Comparison of ENCODE assay signal across 1 cellular context in the genomic region with DNA sequence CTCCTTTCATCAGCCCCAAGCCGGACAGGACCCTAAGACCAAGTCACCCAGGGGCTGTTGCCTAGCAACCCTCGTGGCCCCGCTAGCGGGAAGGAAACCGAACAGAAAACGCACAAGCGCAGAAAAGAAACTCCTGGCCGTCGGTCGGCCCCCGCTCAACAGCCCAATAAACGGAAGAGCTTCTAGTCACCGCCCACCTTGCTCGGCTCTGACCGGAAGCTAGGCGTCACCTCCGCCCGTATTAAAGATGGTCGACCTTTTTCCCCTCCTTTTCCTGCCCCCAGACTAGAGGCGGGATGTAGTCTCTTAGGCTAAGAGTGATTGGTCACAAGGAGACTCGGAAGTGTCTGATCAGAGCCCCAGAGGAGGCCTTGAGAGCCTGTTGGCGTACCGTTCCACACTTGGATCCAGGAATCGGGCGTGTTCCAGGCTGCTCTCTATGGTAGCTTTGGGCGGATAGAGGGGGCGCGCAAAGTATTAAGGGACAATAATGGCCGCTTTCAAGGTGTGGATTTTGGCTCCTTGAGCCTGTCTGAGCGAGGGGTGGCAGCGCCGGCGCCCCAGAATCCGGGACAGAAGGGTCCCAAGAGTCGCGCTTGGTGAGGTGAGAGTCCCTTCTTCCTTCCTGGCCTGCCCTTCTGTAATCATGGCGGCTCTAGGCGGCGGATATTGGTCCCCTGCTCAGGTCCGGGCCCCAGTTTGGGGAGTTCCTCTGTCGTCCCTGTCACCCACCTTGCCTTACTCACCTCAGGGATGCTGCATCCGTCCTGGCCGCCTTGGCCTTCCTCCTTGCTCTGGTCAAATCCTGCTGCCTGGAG.
TF ChIP-seq lines count a peak whose summit lies in the region.

A gene (plus strand): TSS at position 400 of the 818 bp plus-strand sequence. CDS start 2,311 bp downstream, outside the sequence.
A gene (minus strand): TSS at position 173 of the 818 bp plus-strand sequence. CDS start 2,871 bp downstream, outside the sequence.

TF ChIP-seq in HepG2, 621 proteins besides CTCF, POLR2A, EP300 and RAD21 (continued from another document and continues in another):
- TF ChIP-seq, protein P1, sequence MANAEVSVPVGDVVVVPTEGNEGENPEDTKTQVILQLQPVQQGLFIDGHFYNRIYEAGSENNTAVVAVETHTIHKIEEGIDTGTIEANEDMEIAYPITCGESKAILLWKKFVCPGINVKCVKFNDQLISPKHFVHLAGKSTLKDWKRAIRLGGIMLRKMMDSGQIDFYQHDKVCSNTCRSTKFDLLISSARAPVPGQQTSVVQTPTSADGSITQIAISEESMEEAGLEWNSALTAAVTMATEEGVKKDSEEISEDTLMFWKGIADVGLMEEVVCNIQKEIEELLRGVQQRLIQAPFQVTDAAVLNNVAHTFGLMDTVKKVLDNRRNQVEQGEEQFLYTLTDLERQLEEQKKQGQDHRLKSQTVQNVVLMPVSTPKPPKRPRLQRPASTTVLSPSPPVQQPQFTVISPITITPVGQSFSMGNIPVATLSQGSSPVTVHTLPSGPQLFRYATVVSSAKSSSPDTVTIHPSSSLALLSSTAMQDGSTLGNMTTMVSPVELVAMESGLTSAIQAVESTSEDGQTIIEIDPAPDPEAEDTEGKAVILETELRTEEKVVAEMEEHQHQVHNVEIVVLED (CRISPR knock-in tag; IDR thresholded peaks at IDR 0.05; ENCODE audit: borderline replicate concordance) = peak; percentile 86
- no peak for TF ChIP-seq SRSF9 (IDR thresholded peaks at IDR 0.05; ENCODE audit: borderline replicate concordance, insufficient read depth, low read depth, low read length, poor library complexity, severe bottlenecking)
- TF ChIP-seq ZFP1 (CRISPR knock-in tag; IDR thresholded peaks at IDR 0.05) = 0 out of 2 replicates have a peak, but pooled peaks have one; percentile 25
- peak; percentile 88 for TF ChIP-seq ZNF816 (CRISPR knock-in tag; IDR thresholded peaks at IDR 0.05; ENCODE audit: borderline replicate concordance)
- TF ChIP-seq ZNF296 (CRISPR knock-in tag; conservative IDR thresholded peaks at IDR 0.05) = 0 out of 2 replicates have a peak, but pooled peaks have one; percentile 51
- TF ChIP-seq SSRP1 (CRISPR knock-in tag; IDR thresholded peaks at IDR 0.05) = no peak
- TF ChIP-seq, protein P2, sequence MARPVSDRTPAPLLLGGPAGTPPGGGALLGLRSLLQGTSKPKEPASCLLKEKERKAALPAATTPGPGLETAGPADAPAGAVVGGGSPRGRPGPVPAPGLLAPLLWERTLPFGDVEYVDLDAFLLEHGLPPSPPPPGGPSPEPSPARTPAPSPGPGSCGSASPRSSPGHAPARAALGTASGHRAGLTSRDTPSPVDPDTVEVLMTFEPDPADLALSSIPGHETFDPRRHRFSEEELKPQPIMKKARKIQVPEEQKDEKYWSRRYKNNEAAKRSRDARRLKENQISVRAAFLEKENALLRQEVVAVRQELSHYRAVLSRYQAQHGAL (CRISPR knock-in tag; IDR thresholded peaks at IDR 0.05; ENCODE audit: not compliant biosample characterization) = no peak
- TF ChIP-seq LCORL (IDR thresholded peaks at IDR 0.05) = no peak
- TF ChIP-seq LCORL (CRISPR knock-in tag; IDR thresholded peaks at IDR 0.05) = no peak; the same call in 1 of the 2 replicates
- no peak for TF ChIP-seq ZNF496 (CRISPR knock-in tag; IDR thresholded peaks at IDR 0.05; ENCODE audit: insufficient replicate concordance)
- peak; percentile 73; the same call in 1 of the 2 replicates for TF ChIP-seq SALL2 (CRISPR knock-in tag; IDR thresholded peaks at IDR 0.05)
- TF ChIP-seq SKI (IDR thresholded peaks at IDR 0.05; ENCODE audit: partially characterized antibody) = peak; percentile 55
- TF ChIP-seq KDM2A (CRISPR knock-in tag; IDR thresholded peaks at IDR 0.05; ENCODE audit: borderline replicate concordance, low read depth) = peak; percentile 85
- TF ChIP-seq ZNF451 (CRISPR knock-in tag; IDR thresholded peaks at IDR 0.05) = no peak
- TF ChIP-seq BCL6 (CRISPR knock-in tag; IDR thresholded peaks at IDR 0.05) = no peak
- TF ChIP-seq ZNF614 (CRISPR knock-in tag; IDR thresholded peaks at IDR 0.05; ENCODE audit: borderline replicate concordance) = no peak
- TF ChIP-seq, protein P3, sequence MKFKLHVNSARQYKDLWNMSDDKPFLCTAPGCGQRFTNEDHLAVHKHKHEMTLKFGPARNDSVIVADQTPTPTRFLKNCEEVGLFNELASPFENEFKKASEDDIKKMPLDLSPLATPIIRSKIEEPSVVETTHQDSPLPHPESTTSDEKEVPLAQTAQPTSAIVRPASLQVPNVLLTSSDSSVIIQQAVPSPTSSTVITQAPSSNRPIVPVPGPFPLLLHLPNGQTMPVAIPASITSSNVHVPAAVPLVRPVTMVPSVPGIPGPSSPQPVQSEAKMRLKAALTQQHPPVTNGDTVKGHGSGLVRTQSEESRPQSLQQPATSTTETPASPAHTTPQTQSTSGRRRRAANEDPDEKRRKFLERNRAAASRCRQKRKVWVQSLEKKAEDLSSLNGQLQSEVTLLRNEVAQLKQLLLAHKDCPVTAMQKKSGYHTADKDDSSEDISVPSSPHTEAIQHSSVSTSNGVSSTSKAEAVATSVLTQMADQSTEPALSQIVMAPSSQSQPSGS (CRISPR knock-in tag; IDR thresholded peaks at IDR 0.05) = no peak; the same call in 1 of the 2 replicates
- TF ChIP-seq, protein P4, sequence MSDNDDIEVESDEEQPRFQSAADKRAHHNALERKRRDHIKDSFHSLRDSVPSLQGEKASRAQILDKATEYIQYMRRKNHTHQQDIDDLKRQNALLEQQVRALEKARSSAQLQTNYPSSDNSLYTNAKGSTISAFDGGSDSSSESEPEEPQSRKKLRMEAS (IDR thresholded peaks at IDR 0.05) = no peak; the same call in 1 of the 2 replicates
- TF ChIP-seq, protein P5, sequence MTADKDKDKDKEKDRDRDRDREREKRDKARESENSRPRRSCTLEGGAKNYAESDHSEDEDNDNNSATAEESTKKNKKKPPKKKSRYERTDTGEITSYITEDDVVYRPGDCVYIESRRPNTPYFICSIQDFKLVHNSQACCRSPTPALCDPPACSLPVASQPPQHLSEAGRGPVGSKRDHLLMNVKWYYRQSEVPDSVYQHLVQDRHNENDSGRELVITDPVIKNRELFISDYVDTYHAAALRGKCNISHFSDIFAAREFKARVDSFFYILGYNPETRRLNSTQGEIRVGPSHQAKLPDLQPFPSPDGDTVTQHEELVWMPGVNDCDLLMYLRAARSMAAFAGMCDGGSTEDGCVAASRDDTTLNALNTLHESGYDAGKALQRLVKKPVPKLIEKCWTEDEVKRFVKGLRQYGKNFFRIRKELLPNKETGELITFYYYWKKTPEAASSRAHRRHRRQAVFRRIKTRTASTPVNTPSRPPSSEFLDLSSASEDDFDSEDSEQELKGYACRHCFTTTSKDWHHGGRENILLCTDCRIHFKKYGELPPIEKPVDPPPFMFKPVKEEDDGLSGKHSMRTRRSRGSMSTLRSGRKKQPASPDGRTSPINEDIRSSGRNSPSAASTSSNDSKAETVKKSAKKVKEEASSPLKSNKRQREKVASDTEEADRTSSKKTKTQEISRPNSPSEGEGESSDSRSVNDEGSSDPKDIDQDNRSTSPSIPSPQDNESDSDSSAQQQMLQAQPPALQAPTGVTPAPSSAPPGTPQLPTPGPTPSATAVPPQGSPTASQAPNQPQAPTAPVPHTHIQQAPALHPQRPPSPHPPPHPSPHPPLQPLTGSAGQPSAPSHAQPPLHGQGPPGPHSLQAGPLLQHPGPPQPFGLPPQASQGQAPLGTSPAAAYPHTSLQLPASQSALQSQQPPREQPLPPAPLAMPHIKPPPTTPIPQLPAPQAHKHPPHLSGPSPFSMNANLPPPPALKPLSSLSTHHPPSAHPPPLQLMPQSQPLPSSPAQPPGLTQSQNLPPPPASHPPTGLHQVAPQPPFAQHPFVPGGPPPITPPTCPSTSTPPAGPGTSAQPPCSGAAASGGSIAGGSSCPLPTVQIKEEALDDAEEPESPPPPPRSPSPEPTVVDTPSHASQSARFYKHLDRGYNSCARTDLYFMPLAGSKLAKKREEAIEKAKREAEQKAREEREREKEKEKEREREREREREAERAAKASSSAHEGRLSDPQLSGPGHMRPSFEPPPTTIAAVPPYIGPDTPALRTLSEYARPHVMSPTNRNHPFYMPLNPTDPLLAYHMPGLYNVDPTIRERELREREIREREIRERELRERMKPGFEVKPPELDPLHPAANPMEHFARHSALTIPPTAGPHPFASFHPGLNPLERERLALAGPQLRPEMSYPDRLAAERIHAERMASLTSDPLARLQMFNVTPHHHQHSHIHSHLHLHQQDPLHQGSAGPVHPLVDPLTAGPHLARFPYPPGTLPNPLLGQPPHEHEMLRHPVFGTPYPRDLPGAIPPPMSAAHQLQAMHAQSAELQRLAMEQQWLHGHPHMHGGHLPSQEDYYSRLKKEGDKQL (CRISPR knock-in tag; IDR thresholded peaks at IDR 0.05; ENCODE audit: low read depth) = no peak
- peak; percentile 35; the same call in 1 of the 2 replicates for TF ChIP-seq SIX4 (CRISPR knock-in tag; IDR thresholded peaks at IDR 0.05)
- TF ChIP-seq IRX3 (CRISPR knock-in tag; IDR thresholded peaks at IDR 0.05; ENCODE audit: borderline replicate concordance, low read depth) = no peak
- TF ChIP-seq CREB1 (IDR thresholded peaks at IDR 0.05) = peak; percentile 91
- peak; percentile 99 for TF ChIP-seq CREB1 (CRISPR knock-in tag; IDR thresholded peaks at IDR 0.05)
- TF ChIP-seq ISX (CRISPR knock-in tag; conservative IDR thresholded peaks at IDR 0.05) = no peak
- TF ChIP-seq ZEB1 (IDR thresholded peaks at IDR 0.05; ENCODE audit: insufficient replicate concordance, low read depth) = peak; percentile 24
- peak; percentile 97 for TF ChIP-seq PHF8 (CRISPR knock-in tag; IDR thresholded peaks at IDR 0.05)
- TF ChIP-seq SETDB1 (CRISPR knock-in tag; IDR thresholded peaks at IDR 0.05; ENCODE audit: borderline replicate concordance) = no peak
- peak; percentile 59 for TF ChIP-seq ETV6 (CRISPR knock-in tag; conservative IDR thresholded peaks at IDR 0.05)
- TF ChIP-seq, protein P6, sequence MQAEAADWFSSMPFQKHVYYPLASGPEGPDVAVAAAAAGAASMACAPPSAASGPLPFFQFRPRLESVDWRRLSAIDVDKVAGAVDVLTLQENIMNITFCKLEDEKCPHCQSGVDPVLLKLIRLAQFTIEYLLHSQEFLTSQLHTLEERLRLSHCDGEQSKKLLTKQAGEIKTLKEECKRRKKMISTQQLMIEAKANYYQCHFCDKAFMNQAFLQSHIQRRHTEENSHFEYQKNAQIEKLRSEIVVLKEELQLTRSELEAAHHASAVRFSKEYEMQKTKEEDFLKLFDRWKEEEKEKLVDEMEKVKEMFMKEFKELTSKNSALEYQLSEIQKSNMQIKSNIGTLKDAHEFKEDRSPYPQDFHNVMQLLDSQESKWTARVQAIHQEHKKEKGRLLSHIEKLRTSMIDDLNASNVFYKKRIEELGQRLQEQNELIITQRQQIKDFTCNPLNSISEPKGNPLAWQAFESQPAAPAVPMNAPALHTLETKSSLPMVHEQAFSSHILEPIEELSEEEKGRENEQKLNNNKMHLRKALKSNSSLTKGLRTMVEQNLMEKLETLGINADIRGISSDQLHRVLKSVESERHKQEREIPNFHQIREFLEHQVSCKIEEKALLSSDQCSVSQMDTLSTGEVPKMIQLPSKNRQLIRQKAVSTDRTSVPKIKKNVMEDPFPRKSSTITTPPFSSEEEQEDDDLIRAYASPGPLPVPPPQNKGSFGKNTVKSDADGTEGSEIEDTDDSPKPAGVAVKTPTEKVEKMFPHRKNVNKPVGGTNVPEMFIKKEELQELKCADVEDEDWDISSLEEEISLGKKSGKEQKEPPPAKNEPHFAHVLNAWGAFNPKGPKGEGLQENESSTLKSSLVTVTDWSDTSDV (CRISPR knock-in tag; IDR thresholded peaks at IDR 0.05) = peak; percentile 22; the same call in 1 of the 2 replicates
- TF ChIP-seq BHLHE40 (IDR thresholded peaks at IDR 0.05; ENCODE audit: low read length) = no peak
- peak; percentile 63 for TF ChIP-seq ZSCAN25 (CRISPR knock-in tag; IDR thresholded peaks at IDR 0.05)
- no peak for TF ChIP-seq SMARCE1 (IDR thresholded peaks at IDR 0.05; ENCODE audit: borderline replicate concordance)
- TF ChIP-seq NFYC (CRISPR knock-in tag; IDR thresholded peaks at IDR 0.05) = peak; percentile 95
- no peak for TF ChIP-seq MLLT10 (CRISPR knock-in tag; IDR thresholded peaks at IDR 0.05)
- TF ChIP-seq, protein P7, sequence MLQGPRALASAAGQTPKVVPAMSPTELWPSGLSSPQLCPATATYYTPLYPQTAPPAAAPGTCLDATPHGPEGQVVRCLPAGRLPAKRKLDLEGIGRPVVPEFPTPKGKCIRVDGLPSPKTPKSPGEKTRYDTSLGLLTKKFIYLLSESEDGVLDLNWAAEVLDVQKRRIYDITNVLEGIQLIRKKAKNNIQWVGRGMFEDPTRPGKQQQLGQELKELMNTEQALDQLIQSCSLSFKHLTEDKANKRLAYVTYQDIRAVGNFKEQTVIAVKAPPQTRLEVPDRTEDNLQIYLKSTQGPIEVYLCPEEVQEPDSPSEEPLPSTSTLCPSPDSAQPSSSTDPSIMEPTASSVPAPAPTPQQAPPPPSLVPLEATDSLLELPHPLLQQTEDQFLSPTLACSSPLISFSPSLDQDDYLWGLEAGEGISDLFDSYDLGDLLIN (CRISPR knock-in tag; IDR thresholded peaks at IDR 0.05; ENCODE audit: borderline replicate concordance) = no peak; the same call in 1 of the 2 replicates
- no peak for TF ChIP-seq ZNF10 (CRISPR knock-in tag; IDR thresholded peaks at IDR 0.05; ENCODE audit: borderline replicate concordance, low read depth)
- no peak for TF ChIP-seq ZBTB21 (CRISPR knock-in tag; IDR thresholded peaks at IDR 0.05)
- no peak for TF ChIP-seq ARID2 (CRISPR knock-in tag; IDR thresholded peaks at IDR 0.05; ENCODE audit: borderline replicate concordance)
- no peak for TF ChIP-seq NR3C1 (CRISPR knock-in tag; IDR thresholded peaks at IDR 0.05)
- TF ChIP-seq, protein P8, sequence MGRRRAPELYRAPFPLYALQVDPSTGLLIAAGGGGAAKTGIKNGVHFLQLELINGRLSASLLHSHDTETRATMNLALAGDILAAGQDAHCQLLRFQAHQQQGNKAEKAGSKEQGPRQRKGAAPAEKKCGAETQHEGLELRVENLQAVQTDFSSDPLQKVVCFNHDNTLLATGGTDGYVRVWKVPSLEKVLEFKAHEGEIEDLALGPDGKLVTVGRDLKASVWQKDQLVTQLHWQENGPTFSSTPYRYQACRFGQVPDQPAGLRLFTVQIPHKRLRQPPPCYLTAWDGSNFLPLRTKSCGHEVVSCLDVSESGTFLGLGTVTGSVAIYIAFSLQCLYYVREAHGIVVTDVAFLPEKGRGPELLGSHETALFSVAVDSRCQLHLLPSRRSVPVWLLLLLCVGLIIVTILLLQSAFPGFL (CRISPR knock-in tag; IDR thresholded peaks at IDR 0.05) = no peak
- TF ChIP-seq SPEN (CRISPR knock-in tag; IDR thresholded peaks at IDR 0.05; ENCODE audit: low read depth) = peak; percentile 95
- 0 out of 2 replicates have a peak, but pooled peaks have one; percentile 48 for TF ChIP-seq ZNF256 (CRISPR knock-in tag; conservative IDR thresholded peaks at IDR 0.05)
- no peak; the same call in 1 of the 2 replicates for TF ChIP-seq MIER2 (CRISPR knock-in tag; IDR thresholded peaks at IDR 0.05)
